ENCODE assay signal across 11 cellular contexts in genomic region chr4:139704915-139705485, GRCh38. TPM values are rescaled to one million over a fixed set of nuclear protein-coding genes. Genes with fewer than 3 reads are reported as not detected.
A peak's percentile ranks its signal among the peaks of the same experiment; 100 is the strongest.
DNase-seq lines count a peak whose midpoint lies in the region; ATAC-seq and TF ChIP-seq lines count a peak whose summit lies in the region.
"Had no signal": no experiment of that assay in that cellular context is flagged by ENCODE, and none has a peak within 500 bp of the region (broad histone marks: within the 10 kb centered on the region; RNA-seq: fewer than 3 reads in every experiment).

No MANE protein-coding gene starts in this region.

- POLR2A ChIA-PET in Panc1 (lab: Charles Lee), result no interaction called here
- POLR2A ChIA-PET in activated CD4-positive, alpha-beta T cell treated with anti-CD3 and anti-CD28 coated beads for 36 hours (lab: Charles Lee), result no interaction called here

- no peak overlapping the region for H3K4me3 Mint-ChIP-seq in activated CD4-positive, alpha-beta T cell treated with anti-CD3 and anti-CD28 coated beads for 36 hours
- H3K4me3 Mint-ChIP-seq in natural killer cell, result no peak overlapping the region
- H3K4me3 Mint-ChIP-seq: CD4-positive, CD25-positive, alpha-beta regulatory T cell; WTC11 had no signal

- in situ Hi-C loops in Panc1 (cut with HindIII; ENCODE audit: low pct_unique_long_range_greater_than_20kb, low sequenced_read_pairs), result no loop called here
- in situ Hi-C loops in GM13976 (cut with MboI; ENCODE audit: low sequenced_read_pairs, unreplicated experiment), result no loop called here

- H3K27me3 ChIP-seq in GM06990 (replicated peaks; ENCODE audit: control insufficient read depth, insufficient read depth, low read length), result no peaks in the 10 kb centered on the region
- no peaks in the 10 kb centered on the region for H3K27me3 ChIP-seq in Panc1 (ENCODE audit: control insufficient read depth, insufficient read depth, low read length)
- H3K27me3 ChIP-seq: right atrium auricular region had no signal

- BruUV-seq in Panc1 (replicated peaks; lab: Mats Ljungman, UMichigan), result no TSS peak

- no peaks in the 10 kb centered on the region for H3K27me3 Mint-ChIP-seq in activated CD4-positive, alpha-beta T cell treated with anti-CD3 and anti-CD28 coated beads for 36 hours
- no peaks in the 10 kb centered on the region for H3K27me3 Mint-ChIP-seq in natural killer cell (ENCODE audit: low read depth in 2 of 2)
- H3K27me3 Mint-ChIP-seq: CD4-positive, CD25-positive, alpha-beta regulatory T cell had no signal

- no peak overlapping the region for H3K27ac Mint-ChIP-seq in activated CD4-positive, alpha-beta T cell treated with anti-CD3 and anti-CD28 coated beads for 36 hours
- H3K27ac Mint-ChIP-seq in natural killer cell, result no peak overlapping the region
- H3K27ac Mint-ChIP-seq: WTC11 had no signal

- H3K4me3 ChIP-seq in GM06990 (replicated peaks; ENCODE audit: low read depth, low read length) (no peak overlapping the region), Panc1 (ENCODE audit: low read depth in 2 of 2, low read length in 2 of 2) (no peak overlapping the region)
- H3K4me3 ChIP-seq: right atrium auricular region had no signal

- intact Hi-C loops in Panc1 (cut with micrococcal nuclease; ENCODE audit: unreplicated experiment), result no loop called here
- intact Hi-C loops in activated CD4-positive, alpha-beta T cell treated with anti-CD3 and anti-CD28 coated beads for 36 hours (cut with DNase I, micrococcal nuclease), result loop anchor here in 1 of 2 experiments (5.0 kb wide), 1 partner anchor 48 kb away; no protein-coding TSS in a partner anchor
- intact Hi-C loops in natural killer cell (cut with micrococcal nuclease), result no loop called here

- DNase-seq in GM06990 (ENCODE audit: extremely low read depth, insufficient read length) (no peak), Panc1 (ENCODE audit: low read depth, low spot score) (no peak), fibroblast of peridontal ligament (ENCODE audit: extremely low read depth) (peak; percentile 10), natural killer cell (no peak), GM13976 (ENCODE audit: low spot score) (no peak)
- DNase-seq in activated CD4-positive, alpha-beta T cell treated with anti-CD3 and anti-CD28 coated beads for 36 hours, result no peak

- no peaks in the 10 kb centered on the region for H3K9me3 Mint-ChIP-seq in activated CD4-positive, alpha-beta T cell treated with anti-CD3 and anti-CD28 coated beads for 36 hours (ENCODE audit: low read depth)
- H3K9me3 Mint-ChIP-seq in natural killer cell, result no peaks in the 10 kb centered on the region

- H3K36me3 ChIP-seq in GM06990 (ENCODE audit: control insufficient read depth, insufficient read depth, low read length) (no peaks in the 10 kb centered on the region), Panc1 (ENCODE audit: control insufficient read depth, insufficient read depth, low read length) (no peaks in the 10 kb centered on the region)

- H3K36me3 Mint-ChIP-seq in activated CD4-positive, alpha-beta T cell treated with anti-CD3 and anti-CD28 coated beads for 36 hours (ENCODE audit: low read depth), result peaks cover 17% of the 10 kb centered on the region
- peaks cover 7% of the 10 kb centered on the region for H3K36me3 Mint-ChIP-seq in natural killer cell

- CTCF ChIA-PET in Panc1 (lab: Charles Lee), result no interaction called here
- CTCF ChIA-PET in activated CD4-positive, alpha-beta T cell treated with anti-CD3 and anti-CD28 coated beads for 36 hours (lab: Charles Lee), result interaction anchor here (0.7 to 2.0 kb wide), 10 partner anchors 11 to 205 kb away, joined by 3 to 7 read pairs (median 4); no protein-coding TSS in a partner anchor

- TF ChIP-seq CTCF in 22Rv1 (IDR thresholded peaks at IDR 0.05), result peak; percentile 56
- peak; percentile 12 for TF ChIP-seq CTCF in GM06990 (IDR thresholded peaks at IDR 0.05; ENCODE audit: insufficient read depth, low read length, poor library complexity, severe bottlenecking)
- peak; percentile 43 for TF ChIP-seq CTCF in Panc1 (IDR thresholded peaks at IDR 0.05)
- TF ChIP-seq CTCF in natural killer cell (IDR thresholded peaks at IDR 0.05), result no peak
- TF ChIP-seq CTCF in GM13976 (IDR thresholded peaks at IDR 0.05; ENCODE audit: borderline replicate concordance, control extremely low read depth, extremely low read depth, insufficient read depth, missing control alignments), result no peak

- no peak for ATAC-seq in Panc1
- ATAC-seq in activated CD4-positive, alpha-beta T cell treated with anti-CD3 and anti-CD28 coated beads for 36 hours, result no peak
- ATAC-seq in natural killer cell, result no peak
- ATAC-seq in HG03460 (IDR thresholded peaks at IDR 0.05; ENCODE audit: unreplicated experiment), result no peak
- ATAC-seq: WTC11 had no signal

- H3K4me1 ChIP-seq in Panc1 (ENCODE audit: control insufficient read depth, insufficient read depth, low read length), result no peaks in the 10 kb centered on the region
- H3K4me1 ChIP-seq: right atrium auricular region had no signal

- no peaks in the 10 kb centered on the region for H3K9me3 ChIP-seq in Panc1 (ENCODE audit: control insufficient read depth, insufficient read depth, low read depth, low read length)
- H3K9me3 ChIP-seq: right atrium auricular region had no signal

- H3K27ac ChIP-seq in 22Rv1 (no peak overlapping the region), Panc1 (ENCODE audit: low read length) (no peak overlapping the region)
- H3K27ac ChIP-seq: right atrium auricular region had no signal

- no peaks in the 10 kb centered on the region for H3K4me1 Mint-ChIP-seq in activated CD4-positive, alpha-beta T cell treated with anti-CD3 and anti-CD28 coated beads for 36 hours
- H3K4me1 Mint-ChIP-seq in natural killer cell, result no peaks in the 10 kb centered on the region
- H3K4me1 Mint-ChIP-seq: WTC11 had no signal

RNA-seq across cellular contexts. Expression of gene MGST2, which starts 39.4 kb away (rescaled TPM):
- total RNA-seq in Panc1 (2021; ENCODE audit: unreplicated experiment) (17.4 TPM), natural killer cell (10 to 100 TPM in 2 of 3 donors, 1 to 10 TPM in 1; 7.8 to 17.0 (median 10.9) TPM)
- polyA plus RNA-seq in Panc1 (2012; ENCODE audit: insufficient read length), result 11.6 TPM
- 10 to 100 TPM; 28.9 to 32.8 TPM for total RNA-seq in activated CD4-positive, alpha-beta T cell treated with anti-CD3 and anti-CD28 coated beads for 36 hours

Comparison
In these comparisons a context has a peak if more than half of its experiments do, and no peak if none do; other contexts are left out.
1. CTCF ChIP-seq: peak in 22Rv1 (single experiment), GM06990 (single experiment) and Panc1 (single experiment); none in natural killer cell (single experiment) and GM13976 (single experiment).